In the genomic region with DNA sequence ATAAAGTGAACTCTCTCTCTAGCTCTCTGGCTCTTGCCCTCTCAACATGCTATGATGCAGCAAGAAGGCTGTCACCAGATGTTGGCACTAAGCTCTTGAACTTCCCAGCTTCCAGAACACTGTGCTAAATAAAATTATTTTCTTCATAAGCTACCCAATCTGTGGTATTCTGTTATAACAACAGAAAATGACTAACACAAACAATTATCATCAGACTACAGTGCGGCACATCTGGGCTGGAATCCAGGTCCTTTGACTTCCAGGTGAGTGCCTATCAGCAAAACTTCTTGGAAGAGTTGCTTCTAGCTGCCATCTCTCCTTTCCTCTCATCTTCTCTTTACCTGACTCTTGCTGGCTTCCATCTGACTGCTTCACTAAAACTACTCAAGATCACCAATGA, we compare ENCODE assay signal across 10 cellular contexts. TPM values are rescaled to one million over a fixed set of nuclear protein-coding genes. Genes with fewer than 3 reads are reported as not detected.
"Had no signal": no experiment of that assay in that cellular context is flagged by ENCODE, and none has a peak within 500 bp of the region (broad histone marks: within the 10 kb centered on the region; RNA-seq: fewer than 3 reads in every experiment).

No MANE protein-coding gene starts in this region.

- DNase-seq: GM23248, GOT3, H7, HFFc6, IMR-90 had no signal

- H3K9me3 Mint-ChIP-seq: HFFc6 had no signal

- H3K4me3 Mint-ChIP-seq: HFFc6 had no signal

- H3K36me3 ChIP-seq: HAP-1 had no signal

- ATAC-seq: HCT116, K562 had no signal

- H3K9ac ChIP-seq: GM23248 had no signal

- H3K4me1 ChIP-seq: HAP-1 had no signal

- H3K27ac Mint-ChIP-seq: HFFc6 had no signal

- H2AFZ ChIP-seq: GM23248 had no signal

- H3K4me3 ChIP-seq: GM23248, HAP-1, K562 had no signal

- H3K27ac ChIP-seq: GM23248, HL-60 had no signal

- H3K9me3 ChIP-seq: HAP-1 had no signal

RNA-seq across cellular contexts. Expression of a gene that starts 20.4 kb away (rescaled TPM):
- total RNA-seq: HT-29 had no signal
